Comparison of ENCODE assay signal across 1 cellular context in the genomic region with DNA sequence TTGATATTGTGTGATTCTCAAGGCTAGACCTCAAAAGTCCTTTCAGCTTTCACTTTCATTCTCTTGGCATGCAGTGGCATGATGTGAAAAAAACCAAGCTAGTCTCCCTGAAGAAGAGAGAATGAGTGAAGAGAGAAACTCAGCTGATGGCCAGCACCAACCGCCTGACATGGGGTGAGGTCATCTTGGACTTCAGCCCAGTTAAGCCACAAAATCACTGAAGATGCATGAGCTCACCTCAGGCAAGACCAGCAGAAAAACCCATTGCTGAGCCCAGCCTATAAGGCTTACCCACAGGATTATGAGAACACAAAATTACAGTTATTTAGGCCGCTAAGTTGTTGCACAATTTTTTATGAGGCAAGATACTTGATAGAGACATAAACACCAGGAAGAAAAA.
TF ChIP-seq lines count a peak whose summit lies in the region.

No MANE protein-coding gene starts in this region.

TF ChIP-seq in GM23338, 12 proteins besides CTCF, POLR2A, EP300 and RAD21 (continued from another document):
- TF ChIP-seq REST (IDR thresholded peaks at IDR 0.05; ENCODE audit: unreplicated experiment) (no peak), JUNB (IDR thresholded peaks at IDR 0.05; ENCODE audit: unreplicated experiment) (no peak), ETS1 (IDR thresholded peaks at IDR 0.05) (no peak), STAT1 (IDR thresholded peaks at IDR 0.05; ENCODE audit: unreplicated experiment) (no peak), EZH2 (IDR thresholded peaks at IDR 0.05; ENCODE audit: low read depth, unreplicated experiment) (no peak), CREB1 (CRISPR knock-in tag; IDR thresholded peaks at IDR 0.05; ENCODE audit: low read depth) (no peak), EZH2phosphoT487 (IDR thresholded peaks at IDR 0.05; ENCODE audit: unreplicated experiment) (no peak), ZNF331 (CRISPR knock-in tag; IDR thresholded peaks at IDR 0.05; ENCODE audit: low read depth) (no peak), ZNF114 (CRISPR knock-in tag; IDR thresholded peaks at IDR 0.05) (no peak)
